Comparison of ENCODE assay signal across 13 cellular contexts in genomic region chr10:21975378-21975990, GRCh38. TPM values are rescaled to one million over a fixed set of nuclear protein-coding genes. Genes with fewer than 3 reads are reported as not detected.
DNase-seq lines count a peak whose midpoint lies in the region; ATAC-seq, FAIRE-seq and TF ChIP-seq lines count a peak whose summit lies in the region.
"Had no signal": no experiment of that assay in that cellular context is flagged by ENCODE, and none has a peak within 500 bp of the region (broad histone marks: within the 10 kb centered on the region; RNA-seq: fewer than 3 reads in every experiment).

No MANE protein-coding gene starts in this region.

- H2BK120ac ChIP-seq in H1 (replicated peaks; ENCODE audit: low read depth, low read length), result no peak overlapping the region

- H3K36me3 Mint-ChIP-seq in progenitor cell of endocrine pancreas (ENCODE audit: insufficient read depth), result no peaks in the 10 kb centered on the region
- H3K36me3 Mint-ChIP-seq in activated CD8-positive, alpha-beta T cell treated with anti-CD3 and anti-CD28 coated beads, Interleukin-2, amount 10 ng/mL, durations not matched to agents 7 days and 5 days (ENCODE audit: low read depth), result no peaks in the 10 kb centered on the region
- H3K36me3 Mint-ChIP-seq: activated naive CD8-positive, alpha-beta T cell; CD8-positive, alpha-beta memory T cell had no signal

- TF ChIP-seq RAD21 in H1 (IDR thresholded peaks at IDR 0.05 in 1 of 2, conservative IDR thresholded peaks at IDR 0.05 in 1 of 2; ENCODE audit: low read depth in 2 of 2, low read length in 2 of 2), result no peak

- POLR2A ChIA-PET in H1 (lab: Charles Lee; ENCODE audit: partially characterized antibody), result interaction anchor here (0.8 kb wide), 1 partner anchor 481 kb away, joined by 3 read pairs; no protein-coding TSS in a partner anchor
- POLR2A ChIA-PET in activated CD8-positive, alpha-beta T cell treated with anti-CD3 and anti-CD28 coated beads, Interleukin-2, amount 10 ng/mL, durations not matched to agents 7 days and 5 days (lab: Charles Lee), result no interaction called here

- TF ChIP-seq CTCF in H1 (IDR thresholded peaks at IDR 0.05; ENCODE audit: control extremely low read depth in 1 of 3, insufficient read depth in 1 of 3, low read depth in 1 of 3, low read length in 3 of 3) (no peak), progenitor cell of endocrine pancreas (IDR thresholded peaks at IDR 0.05; ENCODE audit: unreplicated experiment) (no peak)

- no peak overlapping the region for H2BK12ac ChIP-seq in H1 (ENCODE audit: low read depth, low read length)

- H3K23me2 ChIP-seq in H1 (ENCODE audit: low read depth, low read length), result no peaks in the 10 kb centered on the region; the same call in 1 of the 2 replicates

- no peak overlapping the region for H2BK20ac ChIP-seq in H1 (ENCODE audit: low read length)

- no peak overlapping the region for H4K91ac ChIP-seq in H1 (replicated peaks; ENCODE audit: insufficient read length, low read length)

- no peaks in the 10 kb centered on the region for H4K20me1 ChIP-seq in H1 (replicated peaks in 1 of 2; ENCODE audit: control insufficient read depth in 1 of 2, insufficient read depth in 2 of 2, low read length in 2 of 2)

- WGBS in H1 (ENCODE audit: extremely low coverage in 1 of 2, insufficient coverage in 1 of 2, insufficient read length in 1 of 2, insufficient replicate concordance in 2 of 2, low coverage in 1 of 2, low lambda C conversion rate in 2 of 2, missing lambda C conversion rate in 1 of 2), 2 experiments, result 52% methylated on average over 1 of the region's 1 CpG; no CpG with 5 or more reads in 1 of the 2 experiments

- no peaks in the 10 kb centered on the region for H3K9me3 Mint-ChIP-seq in progenitor cell of endocrine pancreas (ENCODE audit: low read depth)
- no peaks in the 10 kb centered on the region for H3K9me3 Mint-ChIP-seq in activated CD8-positive, alpha-beta T cell treated with anti-CD3 and anti-CD28 coated beads, Interleukin-2, amount 10 ng/mL, durations not matched to agents 7 days and 5 days (ENCODE audit: insufficient read depth)
- H3K9me3 Mint-ChIP-seq: CD8-positive, alpha-beta memory T cell had no signal

- H3K4me3 ChIP-seq in H1 (ENCODE audit: extremely low read depth in 1 of 4, insufficient read depth in 2 of 4, low read depth in 3 of 4, low read length in 4 of 4) (no peak overlapping the region), MG63 (no peak overlapping the region)
- H3K4me3 ChIP-seq: Peyer's patch had no signal

- DNase-seq in NCI-H1092 (lab: John Stamatoyannopoulos, UW), result peak; percentile 88
- DNase-seq in NCI-H2227 (lab: John Stamatoyannopoulos, UW; ENCODE audit: unreplicated experiment), result peak; percentile 22
- DNase-seq in H1 (ENCODE audit: low read depth in 1 of 2, low spot score in 2 of 2), result no peak
- no peak for DNase-seq in progenitor cell of endocrine pancreas (ENCODE audit: low spot score, unreplicated experiment)
- no peak for DNase-seq in MG63
- no peak for DNase-seq in activated CD8-positive, alpha-beta T cell treated with anti-CD3 and anti-CD28 coated beads, Interleukin-2, amount 10 ng/mL, durations not matched to agents 7 days and 5 days
- DNase-seq: CD8-positive, alpha-beta memory T cell; cerebellar nuclear complex; erythroblast; MM.1S; Peyer's patch had no signal

- H2BK5ac ChIP-seq in H1 (ENCODE audit: low read depth, low read length), result no peak overlapping the region

- peak overlapping the region; percentile 29 for H3K27ac Mint-ChIP-seq in progenitor cell of endocrine pancreas
- no peak overlapping the region for H3K27ac Mint-ChIP-seq in activated CD8-positive, alpha-beta T cell treated with anti-CD3 and anti-CD28 coated beads, Interleukin-2, amount 10 ng/mL, durations not matched to agents 7 days and 5 days
- H3K27ac Mint-ChIP-seq: activated naive CD8-positive, alpha-beta T cell; CD8-positive, alpha-beta memory T cell had no signal

- TF ChIP-seq POLR2A in H1 (IDR thresholded peaks at IDR 0.05; ENCODE audit: control extremely low read depth in 1 of 2, low read depth in 2 of 2, low read length in 2 of 2), result no peak

- no peak overlapping the region for H4K8ac ChIP-seq in H1 (ENCODE audit: extremely low read depth, insufficient read depth, low read length)

- H3K4ac ChIP-seq in H1 (replicated peaks; ENCODE audit: insufficient read length, low read depth, low read length), result no peak overlapping the region

- H3K23ac ChIP-seq in H1 (ENCODE audit: insufficient read length), result no peak overlapping the region

- no peak overlapping the region for H2AK5ac ChIP-seq in H1 (ENCODE audit: low read depth, low read length)

- no peaks in the 10 kb centered on the region for H3K27me3 Mint-ChIP-seq in progenitor cell of endocrine pancreas
- no peaks in the 10 kb centered on the region for H3K27me3 Mint-ChIP-seq in activated CD8-positive, alpha-beta T cell treated with anti-CD3 and anti-CD28 coated beads, Interleukin-2, amount 10 ng/mL, durations not matched to agents 7 days and 5 days (ENCODE audit: low read depth)
- H3K27me3 Mint-ChIP-seq: activated naive CD8-positive, alpha-beta T cell; CD8-positive, alpha-beta memory T cell had no signal

- H3K36me3 ChIP-seq in H1 (ENCODE audit: control insufficient read depth in 2 of 4, insufficient read depth in 4 of 4, low read length in 3 of 4), result no peaks in the 10 kb centered on the region
- H3K36me3 ChIP-seq in MG63, result no peaks in the 10 kb centered on the region
- H3K36me3 ChIP-seq: Peyer's patch had no signal

- no peak for ATAC-seq in activated CD8-positive, alpha-beta T cell treated with anti-CD3 and anti-CD28 coated beads, Interleukin-2, amount 10 ng/mL, durations not matched to agents 7 days and 5 days
- ATAC-seq in GM19351 (IDR thresholded peaks at IDR 0.05; ENCODE audit: unreplicated experiment), result no peak

- no peak overlapping the region; a peak in 1 of 4 replicates for H3K4me2 ChIP-seq in H1 (ENCODE audit: insufficient read depth in 1 of 2, low read depth in 2 of 2, low read length in 2 of 2)

- H3K56ac ChIP-seq in H1 (replicated peaks; ENCODE audit: insufficient read length, low read depth, low read length), result no peak overlapping the region

- peaks cover 0 to 15% of the 10 kb centered on the region in 2 experiments; a peak in 1 of 4 replicates for H3K79me2 ChIP-seq in H1 (ENCODE audit: control insufficient read depth in 1 of 2, insufficient read depth in 2 of 2, low read length in 2 of 2)

- no peak overlapping the region for H3K4me3 Mint-ChIP-seq in progenitor cell of endocrine pancreas (ENCODE audit: low read depth)
- no peak overlapping the region for H3K4me3 Mint-ChIP-seq in activated CD8-positive, alpha-beta T cell treated with anti-CD3 and anti-CD28 coated beads, Interleukin-2, amount 10 ng/mL, durations not matched to agents 7 days and 5 days
- H3K4me3 Mint-ChIP-seq: activated naive CD8-positive, alpha-beta T cell; CD8-positive, alpha-beta memory T cell had no signal

- no peak overlapping the region for H2AFZ ChIP-seq in H1 (ENCODE audit: low read length)

- peaks cover 0 to 10% (median 5%) of the 10 kb centered on the region in 4 experiments; a peak in 4 of 7 replicates for H3K4me1 ChIP-seq in H1 (replicated peaks in 1 of 4; ENCODE audit: control insufficient read depth in 3 of 4, insufficient read depth in 4 of 4, low read length in 3 of 4)
- H3K4me1 ChIP-seq: Peyer's patch had no signal

- H3K27me3 ChIP-seq in H1 (replicated peaks in 1 of 4; ENCODE audit: control insufficient read depth in 3 of 4, extremely low read depth in 1 of 4, insufficient read depth in 3 of 4, low read length in 3 of 4), result no peaks in the 10 kb centered on the region
- H3K27me3 ChIP-seq in MG63, result no peaks in the 10 kb centered on the region
- H3K27me3 ChIP-seq: Peyer's patch had no signal

- H2BK15ac ChIP-seq in H1 (ENCODE audit: low read length), result no peak overlapping the region

- peak overlapping the region; percentile 39 for H4K5ac ChIP-seq in H1 (ENCODE audit: insufficient read length, low read depth, low read length)

- no peak for TF ChIP-seq EP300 in H1 (IDR thresholded peaks at IDR 0.05; ENCODE audit: borderline replicate concordance in 1 of 2, low read depth in 2 of 2, low read length in 2 of 2)

- no peak overlapping the region for H3K18ac ChIP-seq in H1 (ENCODE audit: extremely low read depth, low read length)

- no peak overlapping the region for H3K27ac ChIP-seq in H1 (ENCODE audit: low read depth, low read length)
- H3K27ac ChIP-seq: Peyer's patch had no signal

- no peak overlapping the region for H3K14ac ChIP-seq in H1 (ENCODE audit: insufficient read length)

- CTCF ChIA-PET in H1 (lab: Charles Lee; ENCODE audit: partially characterized antibody), result no interaction called here
- CTCF ChIA-PET in activated CD8-positive, alpha-beta T cell treated with anti-CD3 and anti-CD28 coated beads, Interleukin-2, amount 10 ng/mL, durations not matched to agents 7 days and 5 days (lab: Charles Lee), result no interaction called here

- no peaks in the 10 kb centered on the region for H3K79me1 ChIP-seq in H1 (ENCODE audit: low read depth, low read length)

- peaks cover 43% of the 10 kb centered on the region for H3K4me1 Mint-ChIP-seq in progenitor cell of endocrine pancreas (ENCODE audit: low read depth)
- peaks cover 2% of the 10 kb centered on the region for H3K4me1 Mint-ChIP-seq in activated CD8-positive, alpha-beta T cell treated with anti-CD3 and anti-CD28 coated beads, Interleukin-2, amount 10 ng/mL, durations not matched to agents 7 days and 5 days (ENCODE audit: low read depth)

- H3K9me3 ChIP-seq in H1 (ENCODE audit: insufficient read depth in 2 of 2, low read depth in 1 of 2, low read length in 1 of 2) (no peaks in the 10 kb centered on the region), MG63 (no peaks in the 10 kb centered on the region)
- H3K9me3 ChIP-seq: Peyer's patch had no signal

- H3K9ac ChIP-seq in H1 (replicated peaks in 1 of 4; ENCODE audit: extremely low read depth in 1 of 4, low read depth in 3 of 4, low read length in 3 of 4), result no peak overlapping the region; a peak in 1 of 7 replicates

- no peak for FAIRE-seq in H1 (lab: Jason Lieb, UNC)

TF ChIP-seq in H1, 55 proteins besides CTCF, POLR2A, EP300 and RAD21 (continues in another document):
- TF ChIP-seq MAFK (IDR thresholded peaks at IDR 0.05; ENCODE audit: low read depth, low read length) (no peak), RBBP5 (IDR thresholded peaks at IDR 0.05; ENCODE audit: borderline replicate concordance, low read depth, low read length) (no peak)

RNA-seq across cellular contexts. Expression of gene DNAJC1, which starts 28.0 kb away (rescaled TPM):
- 14.8 and 15.6 TPM in 2 replicates for total RNA-seq in H1 (2021; fragmentation: NEBNext Ultra II Directional; extraction: Animal tissue kit (Norgen Biotek cat#: 25700))
- 6.8 and 8.3 TPM in 2 replicates for polyA plus RNA-seq in H1 (2011; rRNA removed)
- 10.3 TPM for polyA plus RNA-seq in H1 (2011; cell fraction: cytosol; rRNA removed)
- 22.7 TPM for polyA plus RNA-seq in H1 (2011; cell fraction: nucleus; rRNA removed)
- polyA plus RNA-seq in H1 (2012, experiment 1 of 2), result 10.6 to 13.4 TPM (median 12.2 TPM) in 4 replicates
- polyA plus RNA-seq in H1 (2012, experiment 2 of 2), result 4.5 TPM
- polyA plus RNA-seq in H1 (2013, experiment 1 of 2), result 41.8 TPM
- 42.0 TPM for polyA plus RNA-seq in H1 (2013, experiment 2 of 2)
- polyA minus RNA-seq in H1 (2011; rRNA and poly(A)+ RNA removed), result 5.1 and 7.5 TPM in 2 replicates
- 8.6 TPM for polyA minus RNA-seq in H1 (2011; cell fraction: cytosol; rRNA and poly(A)+ RNA removed)
- polyA minus RNA-seq in H1 (2011; cell fraction: nucleus; rRNA and poly(A)+ RNA removed), result 17.3 TPM
- 28.5 and 29.1 TPM in 2 replicates for total RNA-seq in progenitor cell of endocrine pancreas
- 15.4 and 19.2 TPM in 2 replicates for total RNA-seq in MG63 (2014; rRNA removed; shearing (Covaris generic); ENCODE audit: low replicate concordance)
- 10 to 100 TPM; 21.4 to 22.4 TPM for total RNA-seq in activated CD8-positive, alpha-beta T cell treated with anti-CD3 and anti-CD28 coated beads, Interleukin-2, amount 10 ng/mL, durations not matched to agents 7 days and 5 days

Comparison
In these comparisons a context has a peak if more than half of its experiments do, and no peak if none do; other contexts are left out.
1. DNase-seq: peak in NCI-H1092 (single experiment) and NCI-H2227 (single experiment); none in H1 (0 of 2), progenitor cell of endocrine pancreas (single experiment), MG63 (single experiment) and activated CD8-positive, alpha-beta T cell treated with anti-CD3 and anti-CD28 coated beads, Interleukin-2, amount 10 ng/mL, durations not matched to agents 7 days and 5 days (single experiment).